ENCODE assay signal across 8 cellular contexts in genomic region chr15:92903588-92903955, GRCh38. TPM values are rescaled to one million over a fixed set of nuclear protein-coding genes. Genes with fewer than 3 reads are reported as not detected.
DNase-seq lines count a peak whose midpoint lies in the region; ATAC-seq and TF ChIP-seq lines count a peak whose summit lies in the region.

No MANE protein-coding gene starts in this region.

- H3K4me3 ChIP-seq in tibial artery, result peak overlapping the region; percentile 60 to 65

- H3K27me3 Mint-ChIP-seq in activated CD8-positive, alpha-beta memory T cell treated with anti-CD3 and anti-CD28 coated beads, Interleukin-2, amount 10 ng/mL, durations not matched to agents 7 days and 5 days, result no peaks in the 10 kb centered on the region
- no peaks in the 10 kb centered on the region for H3K27me3 Mint-ChIP-seq in activated naive CD8-positive, alpha-beta T cell treated with anti-CD3 and anti-CD28 coated beads, Interleukin-2, amount 10 ng/mL, durations not matched to agents 7 days and 5 days

- H3K27me3 ChIP-seq in layer of hippocampus (ENCODE audit: control insufficient read depth, insufficient read depth, low read length), result no peaks in the 10 kb centered on the region
- no peaks in the 10 kb centered on the region for H3K27me3 ChIP-seq in tibial artery

- H3K9me3 Mint-ChIP-seq in activated CD8-positive, alpha-beta memory T cell treated with anti-CD3 and anti-CD28 coated beads, Interleukin-2, amount 10 ng/mL, durations not matched to agents 7 days and 5 days (ENCODE audit: low read depth), result no peaks in the 10 kb centered on the region
- no peaks in the 10 kb centered on the region for H3K9me3 Mint-ChIP-seq in activated naive CD8-positive, alpha-beta T cell treated with anti-CD3 and anti-CD28 coated beads, Interleukin-2, amount 10 ng/mL, durations not matched to agents 7 days and 5 days

- intact Hi-C loops in tibial artery (cut with DNase I; ENCODE audit: low total_unique reads), result no loop called here

- TF ChIP-seq CTCF in tibial artery (IDR thresholded peaks at IDR 0.05), result no peak

- H3K27ac ChIP-seq in layer of hippocampus (ENCODE audit: low read depth, low read length) (peak overlapping the region; percentile 94), tibial artery (peak overlapping the region; percentile 92 to 95)

- peak overlapping the region; percentile 99 for H3K27ac Mint-ChIP-seq in activated CD8-positive, alpha-beta memory T cell treated with anti-CD3 and anti-CD28 coated beads, Interleukin-2, amount 10 ng/mL, durations not matched to agents 7 days and 5 days
- peak overlapping the region; percentile 100 for H3K27ac Mint-ChIP-seq in activated naive CD8-positive, alpha-beta T cell treated with anti-CD3 and anti-CD28 coated beads, Interleukin-2, amount 10 ng/mL, durations not matched to agents 7 days and 5 days

- no peak for ATAC-seq in activated CD8-positive, alpha-beta memory T cell treated with anti-CD3 and anti-CD28 coated beads, Interleukin-2, amount 10 ng/mL, durations not matched to agents 7 days and 5 days
- ATAC-seq in activated naive CD8-positive, alpha-beta T cell treated with anti-CD3 and anti-CD28 coated beads, Interleukin-2, amount 10 ng/mL, durations not matched to agents 7 days and 5 days (ENCODE audit: low read depth), result no peak
- ATAC-seq in GM19328 (IDR thresholded peaks at IDR 0.05; ENCODE audit: unreplicated experiment), result no peak

- DNase-seq in activated CD8-positive, alpha-beta memory T cell treated with anti-CD3 and anti-CD28 coated beads, Interleukin-2, amount 10 ng/mL, durations not matched to agents 7 days and 5 days, result no peak
- DNase-seq in activated CD8-positive, alpha-beta memory T cell treated with anti-CD3 and anti-CD28 coated beads for 24 hours, result no peak
- no peak for DNase-seq in activated naive CD8-positive, alpha-beta T cell treated with anti-CD3 and anti-CD28 coated beads, Interleukin-2, amount 10 ng/mL, durations not matched to agents 7 days and 5 days
- DNase-seq in tibial artery (no peak), ecto neural progenitor cell (ENCODE audit: low spot score) (no peak), retina (no peak)

- peaks cover 0 to 67% (median 25%) of the 10 kb centered on the region in 4 donors for H3K4me1 ChIP-seq in tibial artery

- peaks cover 51% of the 10 kb centered on the region for H3K4me1 Mint-ChIP-seq in activated CD8-positive, alpha-beta memory T cell treated with anti-CD3 and anti-CD28 coated beads, Interleukin-2, amount 10 ng/mL, durations not matched to agents 7 days and 5 days
- H3K4me1 Mint-ChIP-seq in activated naive CD8-positive, alpha-beta T cell treated with anti-CD3 and anti-CD28 coated beads, Interleukin-2, amount 10 ng/mL, durations not matched to agents 7 days and 5 days, result peaks cover 52% of the 10 kb centered on the region

- POLR2A ChIA-PET in activated naive CD8-positive, alpha-beta T cell treated with anti-CD3 and anti-CD28 coated beads, Interleukin-2, amount 10 ng/mL, durations not matched to agents 7 days and 5 days (lab: Charles Lee), result interaction anchor here (0.8 to 11.5 kb wide), 8 partner anchors 12 to 106 kb away, joined by 3 to 711 read pairs (median 16); no protein-coding TSS in a partner anchor

- CTCF ChIA-PET in activated CD8-positive, alpha-beta memory T cell treated with anti-CD3 and anti-CD28 coated beads, Interleukin-2, amount 10 ng/mL, durations not matched to agents 7 days and 5 days (lab: Charles Lee), result interaction anchor here (2.3 to 6.6 kb wide), 3 partner anchors 13 to 94 kb away, joined by 14 to 65 read pairs (median 61); no protein-coding TSS in a partner anchor

- no peaks in the 10 kb centered on the region for H3K9me3 ChIP-seq in tibial artery

- H3K4me3 Mint-ChIP-seq in activated CD8-positive, alpha-beta memory T cell treated with anti-CD3 and anti-CD28 coated beads, Interleukin-2, amount 10 ng/mL, durations not matched to agents 7 days and 5 days, result peak overlapping the region; percentile 79
- H3K4me3 Mint-ChIP-seq in activated naive CD8-positive, alpha-beta T cell treated with anti-CD3 and anti-CD28 coated beads, Interleukin-2, amount 10 ng/mL, durations not matched to agents 7 days and 5 days, result peak overlapping the region; percentile 99

- peaks cover 0 to 5% (median 0%) of the 10 kb centered on the region in 3 donors for H3K36me3 ChIP-seq in tibial artery

- peaks cover 60% of the 10 kb centered on the region for H3K36me3 Mint-ChIP-seq in activated CD8-positive, alpha-beta memory T cell treated with anti-CD3 and anti-CD28 coated beads, Interleukin-2, amount 10 ng/mL, durations not matched to agents 7 days and 5 days
- peaks cover 48% of the 10 kb centered on the region for H3K36me3 Mint-ChIP-seq in activated naive CD8-positive, alpha-beta T cell treated with anti-CD3 and anti-CD28 coated beads, Interleukin-2, amount 10 ng/mL, durations not matched to agents 7 days and 5 days

RNA-seq across cellular contexts. Expression of gene CHD2, which starts 3.4 kb away (rescaled TPM):
- 100 to 1,000 TPM; 121 to 151 TPM for total RNA-seq in activated CD8-positive, alpha-beta memory T cell treated with anti-CD3 and anti-CD28 coated beads, Interleukin-2, amount 10 ng/mL, durations not matched to agents 7 days and 5 days
- 100 to 1,000 TPM; 218 to 236 TPM for total RNA-seq in activated naive CD8-positive, alpha-beta T cell treated with anti-CD3 and anti-CD28 coated beads, Interleukin-2, amount 10 ng/mL, durations not matched to agents 7 days and 5 days
